Comparison of ENCODE assay signal across 22 cellular contexts in the genomic region with DNA sequence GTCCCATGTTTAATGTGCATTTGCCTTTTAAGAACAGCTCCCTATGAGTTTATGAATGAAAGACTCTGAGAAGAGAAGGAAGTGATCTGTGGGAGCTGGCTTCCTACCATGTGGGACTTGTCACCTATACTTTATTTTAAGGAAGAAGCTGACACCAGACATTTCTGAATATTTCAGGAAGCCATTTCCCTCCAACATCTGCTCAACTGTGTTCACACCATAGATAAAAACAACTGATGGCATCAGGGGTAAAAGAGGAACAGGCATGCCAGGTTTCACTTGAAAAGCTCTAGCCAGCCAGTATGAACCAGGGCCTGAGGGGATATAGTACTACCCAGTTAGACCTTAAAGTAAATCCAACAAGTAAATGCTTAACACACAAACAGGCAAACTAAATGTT.
"Had no signal": no experiment of that assay in that cellular context is flagged by ENCODE, and none has a peak within 500 bp of the region (broad histone marks: within the 10 kb centered on the region; RNA-seq: fewer than 3 reads in every experiment).

No MANE protein-coding gene starts in this region.

- H3K27me3 Mint-ChIP-seq: progenitor cell of endocrine pancreas had no signal

- H3K9me3 ChIP-seq: pancreas, right lobe of liver, tibial artery, upper lobe of left lung, uterus had no signal

- DNase-seq: cortex of kidney; dorsolateral prefrontal cortex; effector CD8-positive, alpha-beta T cell; immature natural killer cell; left colon; left ventricle myocardium superior; mesenchymal stem cell; naive B cell; nephron progenitor cell; pancreas; retina; right lobe of liver; stimulated activated CD4-positive, alpha-beta T cell treated with anti-CD3 and anti-CD28 coated beads, Interleukin-4, amount 100 ng/mL, for 1 hour; stimulated activated CD8-positive, alpha-beta memory T cell treated with anti-CD3 and anti-CD28 coated beads, Interleukin-4, amount 100 ng/mL, for 48 hours; stimulated activated naive CD8-positive, alpha-beta T cell treated with anti-CD3 and anti-CD28 coated beads, Interleukin-15, Interleukin-2, amounts not matched to agents 100 U/mL and 50 U/mL, for 24 hours; tibial artery; upper lobe of left lung; uterus had no signal

- H3K4me3 ChIP-seq: dorsolateral prefrontal cortex, lung, pancreas, right lobe of liver, tibial artery, upper lobe of left lung, uterus had no signal

- H3K4me1 Mint-ChIP-seq: immature natural killer cell; naive B cell; stimulated activated effector memory CD8-positive, alpha-beta T cell treated with anti-CD3 and anti-CD28 coated beads, Interleukin-12 subunit alpha, Interleukin-12 subunit beta, amount 100 ng/mL, for 72 hours had no signal

- H3K36me3 ChIP-seq: pancreas, right lobe of liver, tibial artery, upper lobe of left lung, uterus had no signal

- H3K27ac ChIP-seq: dorsolateral prefrontal cortex, pancreas, right lobe of liver, tibial artery, upper lobe of left lung, uterus had no signal

- FAIRE-seq: frontal cortex, pancreas had no signal

- H3K27ac Mint-ChIP-seq: immature natural killer cell; naive B cell; nephron progenitor cell; stimulated activated effector memory CD8-positive, alpha-beta T cell treated with anti-CD3 and anti-CD28 coated beads, Interleukin-12 subunit alpha, Interleukin-12 subunit beta, amount 100 ng/mL, for 72 hours had no signal

- H3K4me1 ChIP-seq: pancreas, right lobe of liver, upper lobe of left lung, uterus had no signal

- H3K9me3 Mint-ChIP-seq: immature natural killer cell; stimulated activated effector memory CD8-positive, alpha-beta T cell treated with anti-CD3 and anti-CD28 coated beads, Interleukin-12 subunit alpha, Interleukin-12 subunit beta, amount 100 ng/mL, for 72 hours had no signal

- H3K4me3 Mint-ChIP-seq: immature natural killer cell; naive B cell; nephron progenitor cell; stimulated activated effector memory CD8-positive, alpha-beta T cell treated with anti-CD3 and anti-CD28 coated beads, Interleukin-12 subunit alpha, Interleukin-12 subunit beta, amount 100 ng/mL, for 72 hours had no signal

- H3K36me3 Mint-ChIP-seq: immature natural killer cell; naive B cell; stimulated activated effector memory CD8-positive, alpha-beta T cell treated with anti-CD3 and anti-CD28 coated beads, Interleukin-12 subunit alpha, Interleukin-12 subunit beta, amount 100 ng/mL, for 72 hours had no signal

- H3K27me3 ChIP-seq: tibial artery, upper lobe of left lung had no signal

- ATAC-seq: left colon; left ventricle myocardium superior; pancreas; right lobe of liver; stimulated activated effector memory CD8-positive, alpha-beta T cell treated with anti-CD3 and anti-CD28 coated beads, Interleukin-12 subunit alpha, Interleukin-12 subunit beta, amount 100 ng/mL, for 72 hours; stimulated activated naive CD8-positive, alpha-beta T cell treated with anti-CD3 and anti-CD28 coated beads, Interleukin-15, Interleukin-2, amounts not matched to agents 100 U/mL and 50 U/mL, for 24 hours had no signal
